In genomic region chr12:53994691-53995310, GRCh38 we compare ENCODE assay signal across 1 cellular context.
TF ChIP-seq lines count a peak whose summit lies in the region.

No MANE protein-coding gene starts in this region.

TF ChIP-seq in IMR-90, 13 proteins besides CTCF, POLR2A, EP300 and RAD21:
- no peak for TF ChIP-seq ELK1 (IDR thresholded peaks at IDR 0.05; ENCODE audit: borderline replicate concordance, low read depth, low read length)
- no peak for TF ChIP-seq NFE2L2 (IDR thresholded peaks at IDR 0.05; ENCODE audit: low read depth, low read length)
- TF ChIP-seq MXI1 (IDR thresholded peaks at IDR 0.05; ENCODE audit: borderline replicate concordance, low read depth, low read length), result no peak
- no peak for TF ChIP-seq USF2 (IDR thresholded peaks at IDR 0.05; ENCODE audit: low read depth, low read length)
TF ChIP-seq in IMR-90: peak in this region for 0.
